ENCODE assay signal across 23 cellular contexts in the genomic region with DNA sequence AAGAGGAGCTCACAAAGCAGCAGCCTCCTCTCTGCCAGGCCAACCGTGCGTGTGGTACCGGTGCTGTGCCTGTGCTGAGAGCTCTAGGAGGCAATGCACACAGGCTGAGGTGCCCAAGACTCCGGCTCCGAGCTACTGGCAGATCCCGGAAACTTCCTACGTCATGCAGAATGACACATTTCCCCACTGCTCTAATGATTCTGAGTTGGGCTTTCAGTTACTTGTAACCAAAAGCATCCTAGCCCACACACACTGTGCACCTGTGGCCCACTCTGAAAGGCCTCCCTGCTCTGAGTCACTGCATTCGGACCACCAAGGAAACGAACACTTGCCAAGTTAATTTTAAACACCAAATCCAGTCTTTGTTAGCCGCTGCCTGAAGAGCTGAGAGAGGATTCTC. TPM values are rescaled to one million over a fixed set of nuclear protein-coding genes. Genes with fewer than 3 reads are reported as not detected.
DNase-seq lines count a peak whose midpoint lies in the region; ATAC-seq and TF ChIP-seq lines count a peak whose summit lies in the region.
"Had no signal": no experiment of that assay in that cellular context is flagged by ENCODE, and none has a peak within 500 bp of the region (broad histone marks: within the 10 kb centered on the region; RNA-seq: fewer than 3 reads in every experiment).

No MANE protein-coding gene starts in this region.

- H3K9me3 ChIP-seq in OCI-LY7 (ENCODE audit: low read length) = no peaks in the 10 kb centered on the region
- H3K9me3 ChIP-seq: esophagus muscularis mucosa, HAP-1, MG63 had no signal

- no peaks in the 10 kb centered on the region for H3K79me2 ChIP-seq in OCI-LY7 (ENCODE audit: insufficient read depth, low read depth, low read length)

- ATAC-seq in activated naive CD4-positive, alpha-beta T cell treated with anti-CD3 and anti-CD28 coated beads, Interleukin-2, amount 50 U/mL, for 72 hours = no peak
- no peak for ATAC-seq in GM21786 (IDR thresholded peaks at IDR 0.05; ENCODE audit: unreplicated experiment)
- ATAC-seq: PC-3 had no signal

- no peaks in the 10 kb centered on the region for H3K4me1 ChIP-seq in OCI-LY7 (ENCODE audit: insufficient read depth, low read length, poor library complexity, severe bottlenecking)
- H3K4me1 ChIP-seq: HAP-1 had no signal

- no peak overlapping the region for H2AFZ ChIP-seq in OCI-LY7 (ENCODE audit: low read length)

- no peaks in the 10 kb centered on the region for H4K20me1 ChIP-seq in OCI-LY7 (ENCODE audit: insufficient read depth, low read length)

- H3K9me3 Mint-ChIP-seq in activated naive CD4-positive, alpha-beta T cell treated with anti-CD3 and anti-CD28 coated beads, Interleukin-2, amount 50 U/mL, for 72 hours = no peaks in the 10 kb centered on the region
- H3K9me3 Mint-ChIP-seq: activated naive CD8-positive, alpha-beta T cell treated with anti-CD3 and anti-CD28 coated beads for 36 hours had no signal

- H3K27ac ChIP-seq in OCI-LY7 (ENCODE audit: low read depth, low read length, poor library complexity, severe bottlenecking) = no peak overlapping the region
- H3K27ac ChIP-seq: C4-2B, esophagus muscularis mucosa had no signal

- DNase-seq in Daoy (ENCODE audit: low read depth) = peak; percentile 37
- peak in 31 of 58 donors; percentile 8 to 70 (median 36) for DNase-seq in anterior cingulate cortex (lab: John Stamatoyannopoulos, UW)
- DNase-seq in fibroblast of the aortic adventitia (ENCODE audit: low read depth) = peak; percentile 52
- peak; percentile 65 for DNase-seq in occipital lobe (lab: John Stamatoyannopoulos, UW)
- no peak for DNase-seq in OCI-LY7 (ENCODE audit: low spot score)
- DNase-seq in activated naive CD4-positive, alpha-beta T cell treated with anti-CD3 and anti-CD28 coated beads, Interleukin-2, amount 50 U/mL, for 72 hours (ENCODE audit: low spot score in 2 of 2) = no peak
- no peak for DNase-seq in central memory CD4-positive, alpha-beta T cell
- DNase-seq: activated naive CD8-positive, alpha-beta T cell treated with anti-CD3 and anti-CD28 coated beads for 36 hours; activated T-cell treated with anti-CD3 and anti-CD28 coated beads, Interleukin-2, amount 50 U/mL, for 48 hours; effector CD4-positive, alpha-beta T cell; GDM1; MG63; NCI-H1436; NCI-H82; PC-3; SIG-M5 had no signal

- peaks cover 7 to 14% of the 10 kb centered on the region in 2 donors for H3K36me3 Mint-ChIP-seq in activated naive CD4-positive, alpha-beta T cell treated with anti-CD3 and anti-CD28 coated beads, Interleukin-2, amount 50 U/mL, for 72 hours

- H3K4me2 ChIP-seq in OCI-LY7 (ENCODE audit: low read length) = no peak overlapping the region

- no peak overlapping the region for H3K4me3 ChIP-seq in fibroblast of the aortic adventitia (ENCODE audit: low read depth, low read length)
- no peak overlapping the region for H3K4me3 ChIP-seq in OCI-LY7 (ENCODE audit: low read depth, low read length, poor library complexity, severe bottlenecking)
- H3K4me3 ChIP-seq: esophagus muscularis mucosa, HAP-1, MG63 had no signal

- H3K36me3 ChIP-seq in OCI-LY7 (ENCODE audit: insufficient read depth, low read length) = peaks cover 50% of the 10 kb centered on the region

- POLR2A ChIA-PET in OCI-LY7 (lab: Charles Lee) = interaction anchor here (0.8 to 1.9 kb wide), 3 partner anchors 9 to 15 kb away, joined by 4 to 5 read pairs (median 5); a partner anchor contains a TSS

- no TSS peak for BruUV-seq in OCI-LY7 (replicated peaks; lab: Mats Ljungman, UMichigan)

- H3K27ac Mint-ChIP-seq in activated naive CD4-positive, alpha-beta T cell treated with anti-CD3 and anti-CD28 coated beads, Interleukin-2, amount 50 U/mL, for 72 hours = peak overlapping the region in 1 of 2 donors; percentile 53
- H3K27ac Mint-ChIP-seq: activated naive CD8-positive, alpha-beta T cell treated with anti-CD3 and anti-CD28 coated beads for 36 hours had no signal

- intact Hi-C loops in OCI-LY7 (cut with micrococcal nuclease; ENCODE audit: unreplicated experiment) = no loop called here

- no peaks in the 10 kb centered on the region for H3K9me2 ChIP-seq in OCI-LY7 (ENCODE audit: insufficient read depth, low read length)

- no peak for TF ChIP-seq CTCF in fibroblast of the aortic adventitia (IDR thresholded peaks at IDR 0.05; ENCODE audit: insufficient read depth, low read length)
- no peak for TF ChIP-seq CTCF in OCI-LY7 (conservative IDR thresholded peaks at IDR 0.05; ENCODE audit: low read length)

- CTCF ChIA-PET in OCI-LY7 (lab: Charles Lee; ENCODE audit: unreplicated experiment) = interaction anchor here (0.8 kb wide), 1 partner anchor 13 kb away, joined by 3 read pairs; no protein-coding TSS in a partner anchor

RNA-seq across cellular contexts. Expression of a gene that starts 9.3 kb away (rescaled TPM):
- total RNA-seq in Daoy (2014; rRNA removed; shearing (Covaris generic)) = under 0.01 TPM in 1 of 2 replicates, not detected in the other
- total RNA-seq in fibroblast of the aortic adventitia (ENCODE audit: low replicate concordance) = under 0.01 TPM in 1 of 2 replicates, not detected in the other
- under 0.01 TPM for total RNA-seq in occipital lobe
- total RNA-seq in OCI-LY7 (2014; rRNA removed; shearing (Covaris generic)) = not detected in 2 replicates
- total RNA-seq in OCI-LY7 (2022) = not detected in 2 replicates
- total RNA-seq in activated naive CD4-positive, alpha-beta T cell treated with anti-CD3 and anti-CD28 coated beads, Interleukin-2, amount 50 U/mL, for 72 hours = not detected
- total RNA-seq: A673; activated naive CD8-positive, alpha-beta T cell treated with anti-CD3 and anti-CD28 coated beads for 36 hours; esophagus muscularis mucosa; PC-3; posterior vena cava; subcutaneous adipose tissue had no signal

Comparison
In these comparisons a context has a peak if more than half of its experiments do, and no peak if none do; other contexts are left out.
1. DNase-seq: peak in Daoy (single experiment), anterior cingulate cortex (31 of 58), fibroblast of the aortic adventitia (single experiment) and occipital lobe (single experiment); none in OCI-LY7 (single experiment), activated naive CD4-positive, alpha-beta T cell treated with anti-CD3 and anti-CD28 coated beads, Interleukin-2, amount 50 U/mL, for 72 hours (0 of 2) and central memory CD4-positive, alpha-beta T cell (single experiment).